Comparison of ENCODE assay signal across 2 cellular contexts in genomic region chr2:167616997-167617396, GRCh38.
TF ChIP-seq lines count a peak whose summit lies in the region.

No MANE protein-coding gene starts in this region.

TF ChIP-seq in WTC11, 78 proteins besides CTCF, POLR2A, EP300 and RAD21:
- no peak for TF ChIP-seq ZNF121 (CRISPR knock-in tag; IDR thresholded peaks at IDR 0.05)
- no peak for TF ChIP-seq NR3C1 (CRISPR knock-in tag; conservative IDR thresholded peaks at IDR 0.05; ENCODE audit: low read depth)
- peak; percentile 75 for TF ChIP-seq GTF2I (CRISPR knock-in tag; conservative IDR thresholded peaks at IDR 0.05)
- no peak for TF ChIP-seq ZNF281 (CRISPR knock-in tag; IDR thresholded peaks at IDR 0.05)

TF ChIP-seq in H1, 55 proteins besides CTCF, POLR2A, EP300 and RAD21:
- TF ChIP-seq TEAD4 (IDR thresholded peaks at IDR 0.05; ENCODE audit: low read depth, low read length) (no peak), BRCA1 (IDR thresholded peaks at IDR 0.05; ENCODE audit: low read depth, low read length) (no peak), SP2 (IDR thresholded peaks at IDR 0.05; ENCODE audit: low read length) (no peak), JUN (IDR thresholded peaks at IDR 0.05; ENCODE audit: low read depth, low read length) (no peak), KDM5A (IDR thresholded peaks at IDR 0.05; ENCODE audit: low read length) (no peak), USF2 (IDR thresholded peaks at IDR 0.05; ENCODE audit: low read length) (no peak), HDAC6 (IDR thresholded peaks at IDR 0.05; ENCODE audit: low read depth, low read length) (no peak), KDM1A (IDR thresholded peaks at IDR 0.05; ENCODE audit: borderline replicate concordance, low read length) (peak; percentile 90; the same call in 1 of the 2 replicates), HDAC2 (IDR thresholded peaks at IDR 0.05; ENCODE audit: borderline replicate concordance in 1 of 2, low read depth in 2 of 2, low read length in 2 of 2) (peak in 1 of 2 experiments; percentile 59; a peak in 1 of 4 replicates), ZNF274 (IDR thresholded peaks at IDR 0.05; ENCODE audit: borderline replicate concordance, extremely low read depth, low read length) (no peak), SAP30 (IDR thresholded peaks at IDR 0.05; ENCODE audit: insufficient read depth, insufficient replicate concordance, low read length) (no peak), NRF1 (IDR thresholded peaks at IDR 0.05; ENCODE audit: low read depth, low read length) (no peak), SIRT6 (IDR thresholded peaks at IDR 0.05; ENCODE audit: low read length) (no peak)
